8 cellular contexts compared by ENCODE assay signal in genomic region chr12:31682136-31682962, GRCh38. TPM values are rescaled to one million over a fixed set of nuclear protein-coding genes. Genes with fewer than 3 reads are reported as not detected.
DNase-seq lines count a peak whose midpoint lies in the region; ATAC-seq lines count a peak whose summit lies in the region.

No MANE protein-coding gene starts in this region.

- peak; percentile 89 for ATAC-seq in GM21360 (IDR thresholded peaks at IDR 0.05; ENCODE audit: unreplicated experiment)

- peak; percentile 57 for DNase-seq in COLO668 (lab: John Stamatoyannopoulos, UW; ENCODE audit: unreplicated experiment)
- peak; percentile 45 for DNase-seq in HPDE6-E6E7 (ENCODE audit: extremely low spot score)
- DNase-seq in NCI-H774 (lab: John Stamatoyannopoulos, UW) = peak; percentile 87
- DNase-seq in activated CD4-positive, alpha-beta T cell treated with anti-CD3 and anti-CD28 coated beads, Interleukin-2, amount 50 U/mL, for 4 hours = peak; percentile 60
- peak; percentile 19 for DNase-seq in effector CD8-positive, alpha-beta T cell (lab: John Stamatoyannopoulos, UW)
- DNase-seq in mucosa of gallbladder (ENCODE audit: low spot score) = peak; percentile 73
- peak; percentile 36 to 70 (median 52) for DNase-seq in stimulated activated naive CD4-positive, alpha-beta T cell (lab: John Stamatoyannopoulos, UW)

RNA-seq across cellular contexts. Expression of gene ETFBKMT, which starts 22.9 kb away (rescaled TPM):
- 6.4 TPM for total RNA-seq in mucosa of gallbladder

RNA-seq across cellular contexts. Expression of gene AMN1, which starts 46.5 kb away (rescaled TPM):
- 8.9 TPM for total RNA-seq in mucosa of gallbladder

Comparison
In these comparisons a context has a peak if more than half of its experiments do, and no peak if none do; other contexts are left out.
1. Peak in every context shown above with its lines: DNase-seq and ATAC-seq.
2. DNase-seq: peak in every context shown above with its lines; median percentile 87 in NCI-H774; 73 in mucosa of gallbladder; 60 in activated CD4-positive, alpha-beta T cell treated with anti-CD3 and anti-CD28 coated beads, Interleukin-2, amount 50 U/mL, for 4 hours; 57 in COLO668; 52 in stimulated activated naive CD4-positive, alpha-beta T cell; 45 in HPDE6-E6E7; 19 in effector CD8-positive, alpha-beta T cell.